ENCODE assay signal across 24 cellular contexts in the genomic region with DNA sequence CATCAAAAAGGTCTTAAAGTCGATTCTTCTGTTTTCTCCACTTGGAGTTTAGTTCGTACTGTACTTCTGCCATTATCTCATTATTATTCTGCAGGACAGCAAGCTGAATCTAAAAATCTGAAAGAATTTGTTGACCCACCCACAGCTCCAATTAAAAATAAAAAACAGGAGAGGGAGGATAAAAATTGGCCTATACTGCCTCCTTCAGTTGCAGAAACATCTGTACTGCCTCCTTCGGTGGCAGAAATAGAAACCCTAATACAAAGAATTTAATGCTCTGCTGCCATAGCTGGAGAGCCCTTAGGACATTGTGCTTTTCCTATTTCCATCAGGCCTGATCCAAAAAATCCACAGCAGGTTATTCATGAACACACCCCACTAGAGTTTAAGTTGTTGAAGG.
"Had no signal": no experiment of that assay in that cellular context is flagged by ENCODE, and none has a peak within 500 bp of the region (broad histone marks: within the 10 kb centered on the region; RNA-seq: fewer than 3 reads in every experiment).

No MANE protein-coding gene starts in this region.

- H3K27ac ChIP-seq: colonic mucosa, dorsolateral prefrontal cortex, esophagus muscularis mucosa, foreskin keratinocyte, gastroesophageal sphincter, heart left ventricle, hepatocyte, lower lobe of right lung had no signal

- H3K4me1 ChIP-seq: colonic mucosa, esophagus muscularis mucosa, foreskin keratinocyte, gastroesophageal sphincter, lower lobe of right lung had no signal

- H3K4me1 Mint-ChIP-seq: mesothelial cell of epicardium had no signal

- FAIRE-seq: endothelial cell of umbilical vein, frontal cortex had no signal

- DNase-seq: colonic mucosa; cortex of kidney; dorsolateral prefrontal cortex; effector CD4-positive, alpha-beta T cell; effector memory CD4-positive, alpha-beta T cell; foreskin keratinocyte; heart left ventricle; hypothalamus; immature natural killer cell; islet precursor cell; left colon; left ventricle myocardium superior; lower lobe of right lung; mesenchymal stem cell; mucosa of descending colon; naive B cell had no signal

- H2AFZ ChIP-seq: hepatocyte had no signal

- H3K27ac Mint-ChIP-seq: dendritic cell treated with granulocyte-macrophage colony-stimulating factor and Interleukin-4, amounts not matched to agents 40 ng/mL and 50 ng/mL, for 4 days; immature natural killer cell; mesothelial cell of epicardium had no signal

- H3K4me3 Mint-ChIP-seq: dendritic cell treated with granulocyte-macrophage colony-stimulating factor and Interleukin-4, amounts not matched to agents 40 ng/mL and 50 ng/mL, for 4 days; immature natural killer cell; mesothelial cell of epicardium had no signal

- H3K27me3 ChIP-seq: colonic mucosa, dorsolateral prefrontal cortex, esophagus muscularis mucosa, foreskin keratinocyte, gastroesophageal sphincter, heart left ventricle, hepatocyte had no signal

- ATAC-seq: foreskin keratinocyte, gastroesophageal sphincter, left colon, left lobe of liver, left ventricle myocardium superior, lower lobe of right lung, mucosa of descending colon had no signal

- H3K27me3 Mint-ChIP-seq: dendritic cell treated with granulocyte-macrophage colony-stimulating factor and Interleukin-4, amounts not matched to agents 40 ng/mL and 50 ng/mL, for 4 days; naive B cell had no signal

- H3K4me2 ChIP-seq: hepatocyte had no signal

- H3K4me3 ChIP-seq: colonic mucosa, dorsolateral prefrontal cortex, esophagus muscularis mucosa, gastroesophageal sphincter, heart left ventricle, hepatocyte, lower lobe of right lung, mucosa of descending colon had no signal
